In genomic region chr17:13582776-13583414, GRCh38 we compare ENCODE assay signal across 1 cellular context.
TF ChIP-seq lines count a peak whose summit lies in the region.

No MANE protein-coding gene starts in this region.

TF ChIP-seq in GM23338, 12 proteins besides CTCF, POLR2A, EP300 and RAD21 (continued from another document):
- TF ChIP-seq ZNF462 (CRISPR knock-in tag; IDR thresholded peaks at IDR 0.05), result no peak
- TF ChIP-seq POLR2AphosphoS5 (IDR thresholded peaks at IDR 0.05; ENCODE audit: low read depth), result no peak
- no peak for TF ChIP-seq CREB1 (CRISPR knock-in tag; IDR thresholded peaks at IDR 0.05; ENCODE audit: low read depth)
- no peak for TF ChIP-seq EZH2phosphoT487 (IDR thresholded peaks at IDR 0.05; ENCODE audit: unreplicated experiment)
- TF ChIP-seq, protein P1, sequence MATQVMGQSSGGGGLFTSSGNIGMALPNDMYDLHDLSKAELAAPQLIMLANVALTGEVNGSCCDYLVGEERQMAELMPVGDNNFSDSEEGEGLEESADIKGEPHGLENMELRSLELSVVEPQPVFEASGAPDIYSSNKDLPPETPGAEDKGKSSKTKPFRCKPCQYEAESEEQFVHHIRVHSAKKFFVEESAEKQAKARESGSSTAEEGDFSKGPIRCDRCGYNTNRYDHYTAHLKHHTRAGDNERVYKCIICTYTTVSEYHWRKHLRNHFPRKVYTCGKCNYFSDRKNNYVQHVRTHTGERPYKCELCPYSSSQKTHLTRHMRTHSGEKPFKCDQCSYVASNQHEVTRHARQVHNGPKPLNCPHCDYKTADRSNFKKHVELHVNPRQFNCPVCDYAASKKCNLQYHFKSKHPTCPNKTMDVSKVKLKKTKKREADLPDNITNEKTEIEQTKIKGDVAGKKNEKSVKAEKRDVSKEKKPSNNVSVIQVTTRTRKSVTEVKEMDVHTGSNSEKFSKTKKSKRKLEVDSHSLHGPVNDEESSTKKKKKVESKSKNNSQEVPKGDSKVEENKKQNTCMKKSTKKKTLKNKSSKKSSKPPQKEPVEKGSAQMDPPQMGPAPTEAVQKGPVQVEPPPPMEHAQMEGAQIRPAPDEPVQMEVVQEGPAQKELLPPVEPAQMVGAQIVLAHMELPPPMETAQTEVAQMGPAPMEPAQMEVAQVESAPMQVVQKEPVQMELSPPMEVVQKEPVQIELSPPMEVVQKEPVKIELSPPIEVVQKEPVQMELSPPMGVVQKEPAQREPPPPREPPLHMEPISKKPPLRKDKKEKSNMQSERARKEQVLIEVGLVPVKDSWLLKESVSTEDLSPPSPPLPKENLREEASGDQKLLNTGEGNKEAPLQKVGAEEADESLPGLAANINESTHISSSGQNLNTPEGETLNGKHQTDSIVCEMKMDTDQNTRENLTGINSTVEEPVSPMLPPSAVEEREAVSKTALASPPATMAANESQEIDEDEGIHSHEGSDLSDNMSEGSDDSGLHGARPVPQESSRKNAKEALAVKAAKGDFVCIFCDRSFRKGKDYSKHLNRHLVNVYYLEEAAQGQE (IDR thresholded peaks at IDR 0.05; ENCODE audit: unreplicated experiment), result no peak
- TF ChIP-seq NANOG (IDR thresholded peaks at IDR 0.05; ENCODE audit: borderline replicate concordance), result no peak
- TF ChIP-seq, protein P2, sequence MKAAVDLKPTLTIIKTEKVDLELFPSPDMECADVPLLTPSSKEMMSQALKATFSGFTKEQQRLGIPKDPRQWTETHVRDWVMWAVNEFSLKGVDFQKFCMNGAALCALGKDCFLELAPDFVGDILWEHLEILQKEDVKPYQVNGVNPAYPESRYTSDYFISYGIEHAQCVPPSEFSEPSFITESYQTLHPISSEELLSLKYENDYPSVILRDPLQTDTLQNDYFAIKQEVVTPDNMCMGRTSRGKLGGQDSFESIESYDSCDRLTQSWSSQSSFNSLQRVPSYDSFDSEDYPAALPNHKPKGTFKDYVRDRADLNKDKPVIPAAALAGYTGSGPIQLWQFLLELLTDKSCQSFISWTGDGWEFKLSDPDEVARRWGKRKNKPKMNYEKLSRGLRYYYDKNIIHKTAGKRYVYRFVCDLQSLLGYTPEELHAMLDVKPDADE (IDR thresholded peaks at IDR 0.05), result no peak
- TF ChIP-seq ZNF114 (CRISPR knock-in tag; IDR thresholded peaks at IDR 0.05), result no peak
- TF ChIP-seq ZNF331 (CRISPR knock-in tag; IDR thresholded peaks at IDR 0.05; ENCODE audit: low read depth), result no peak
- TF ChIP-seq STAT1 (IDR thresholded peaks at IDR 0.05; ENCODE audit: unreplicated experiment), result no peak
- no peak for TF ChIP-seq JUNB (IDR thresholded peaks at IDR 0.05; ENCODE audit: unreplicated experiment)
TF ChIP-seq in GM23338: peak in this region for 0.
